18 cellular contexts compared by ENCODE assay signal in the genomic region with DNA sequence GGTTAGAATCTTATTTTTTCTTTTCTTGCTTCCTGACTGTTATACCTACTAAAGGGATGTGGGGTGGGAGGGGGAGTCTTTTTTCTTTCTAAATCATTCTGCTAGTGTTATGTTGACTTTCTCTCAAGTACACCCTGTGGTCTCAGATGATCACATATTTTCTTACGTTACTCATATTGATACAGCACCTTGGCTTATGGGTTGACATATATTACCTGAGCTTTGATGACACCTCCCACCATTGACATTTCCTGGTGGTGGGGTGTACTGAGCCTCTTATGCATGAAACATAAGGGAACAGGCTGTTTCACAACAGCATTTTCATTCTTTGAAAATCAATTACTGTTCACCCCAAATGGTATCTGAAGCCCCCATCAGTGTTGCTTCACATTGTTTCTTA.
A peak's percentile ranks its signal among the peaks of the same experiment; 100 is the strongest.
DNase-seq lines count a peak whose midpoint lies in the region; ATAC-seq lines count a peak whose summit lies in the region.
"Had no signal": no experiment of that assay in that cellular context is flagged by ENCODE, and none has a peak within 500 bp of the region (broad histone marks: within the 10 kb centered on the region; RNA-seq: fewer than 3 reads in every experiment).

No MANE protein-coding gene starts in this region.

- no peak overlapping the region for H3K4me3 Mint-ChIP-seq in activated CD8-positive, alpha-beta memory T cell treated with anti-CD3 and anti-CD28 coated beads, Interleukin-2, amount 10 ng/mL, durations not matched to agents 7 days and 5 days
- peak overlapping the region in 1 of 2 donors; percentile 15 for H3K4me3 Mint-ChIP-seq in activated T-cell treated with anti-CD3 and anti-CD28 coated beads, Interleukin-2, amount 50 U/mL, for 72 hours
- H3K4me3 Mint-ChIP-seq in stimulated activated naive CD8-positive, alpha-beta T cell treated with anti-CD3 and anti-CD28 coated beads, Interleukin-15, Interleukin-2, amounts not matched to agents 100 ng/mL and 50 ng/mL, for 24 hours, result no peak overlapping the region
- H3K4me3 Mint-ChIP-seq: CD4-positive, alpha-beta memory T cell had no signal

- H3K27ac Mint-ChIP-seq in activated CD8-positive, alpha-beta memory T cell treated with anti-CD3 and anti-CD28 coated beads, Interleukin-2, amount 10 ng/mL, durations not matched to agents 7 days and 5 days, result no peak overlapping the region
- peak overlapping the region; percentile 63 for H3K27ac Mint-ChIP-seq in activated T-cell treated with anti-CD3 and anti-CD28 coated beads, Interleukin-2, amount 50 U/mL, for 72 hours
- H3K27ac Mint-ChIP-seq in stimulated activated naive CD8-positive, alpha-beta T cell treated with anti-CD3 and anti-CD28 coated beads, Interleukin-15, Interleukin-2, amounts not matched to agents 100 ng/mL and 50 ng/mL, for 24 hours, result peak overlapping the region; percentile 86
- H3K27ac Mint-ChIP-seq: CD4-positive, alpha-beta memory T cell had no signal

- H3K9me3 Mint-ChIP-seq in activated CD8-positive, alpha-beta memory T cell treated with anti-CD3 and anti-CD28 coated beads, Interleukin-2, amount 10 ng/mL, durations not matched to agents 7 days and 5 days (ENCODE audit: low read depth), result no peaks in the 10 kb centered on the region
- no peaks in the 10 kb centered on the region for H3K9me3 Mint-ChIP-seq in activated T-cell treated with anti-CD3 and anti-CD28 coated beads, Interleukin-2, amount 50 U/mL, for 72 hours
- no peaks in the 10 kb centered on the region for H3K9me3 Mint-ChIP-seq in stimulated activated naive CD8-positive, alpha-beta T cell treated with anti-CD3 and anti-CD28 coated beads, Interleukin-15, Interleukin-2, amounts not matched to agents 100 ng/mL and 50 ng/mL, for 24 hours

- CTCF ChIA-PET in activated CD8-positive, alpha-beta memory T cell treated with anti-CD3 and anti-CD28 coated beads, Interleukin-2, amount 10 ng/mL, durations not matched to agents 7 days and 5 days (lab: Charles Lee), result interaction anchor here (0.6 kb wide), 1 partner anchor 159 kb away, joined by 4 read pairs; no protein-coding TSS in a partner anchor

- no peaks in the 10 kb centered on the region for H3K36me3 Mint-ChIP-seq in activated CD8-positive, alpha-beta memory T cell treated with anti-CD3 and anti-CD28 coated beads, Interleukin-2, amount 10 ng/mL, durations not matched to agents 7 days and 5 days
- peaks cover 0 to 2% of the 10 kb centered on the region in 2 donors for H3K36me3 Mint-ChIP-seq in activated T-cell treated with anti-CD3 and anti-CD28 coated beads, Interleukin-2, amount 50 U/mL, for 72 hours (ENCODE audit: insufficient read depth in 2 of 2)
- H3K36me3 Mint-ChIP-seq in stimulated activated naive CD8-positive, alpha-beta T cell treated with anti-CD3 and anti-CD28 coated beads, Interleukin-15, Interleukin-2, amounts not matched to agents 100 ng/mL and 50 ng/mL, for 24 hours (ENCODE audit: low read depth), result no peaks in the 10 kb centered on the region

- DNase-seq in activated CD8-positive, alpha-beta memory T cell treated with anti-CD3 and anti-CD28 coated beads, Interleukin-2, amount 10 ng/mL, durations not matched to agents 7 days and 5 days, result no peak
- DNase-seq in activated CD8-positive, alpha-beta memory T cell treated with anti-CD3 and anti-CD28 coated beads for 24 hours, result no peak
- DNase-seq in stimulated activated CD4-positive, alpha-beta T cell treated with anti-CD3 and anti-CD28 coated beads, Interleukin-15, amount 100 ng/mL, for 48 hours (ENCODE audit: low read depth in 2 of 2), result peak; percentile 10 to 18
- no peak for DNase-seq in stimulated activated CD4-positive, alpha-beta T cell treated with anti-CD3 and anti-CD28 coated beads, Interleukin-2, amount 100 ng/mL, for 48 hours
- DNase-seq in activated T-cell treated with anti-CD3 and anti-CD28 coated beads, Interleukin-2, amount 50 U/mL, for 72 hours, result peak; percentile 29 to 46
- DNase-seq: CD4-positive, alpha-beta memory T cell; GF-D8; GOT3; IMR-90; NCI-H1436; NCI-H1930; NCI-H226; NCI-H524; NCI-H82; OCI-M1 had no signal

- peak; percentile 64 for ATAC-seq in activated CD8-positive, alpha-beta memory T cell treated with anti-CD3 and anti-CD28 coated beads, Interleukin-2, amount 10 ng/mL, durations not matched to agents 7 days and 5 days
- ATAC-seq in activated T-cell treated with anti-CD3 and anti-CD28 coated beads, Interleukin-2, amount 50 U/mL, for 72 hours (replicated peaks in 1 of 2), result peak; percentile 99 to 100
- ATAC-seq in HG03280 (IDR thresholded peaks at IDR 0.05; ENCODE audit: unreplicated experiment), result no peak
- ATAC-seq: HCT116 had no signal

- H3K4me1 Mint-ChIP-seq in activated CD8-positive, alpha-beta memory T cell treated with anti-CD3 and anti-CD28 coated beads, Interleukin-2, amount 10 ng/mL, durations not matched to agents 7 days and 5 days, result peaks cover 19% of the 10 kb centered on the region
- peaks cover 24% of the 10 kb centered on the region for H3K4me1 Mint-ChIP-seq in activated T-cell treated with anti-CD3 and anti-CD28 coated beads, Interleukin-2, amount 50 U/mL, for 72 hours (ENCODE audit: low read depth)
- peaks cover 56% of the 10 kb centered on the region for H3K4me1 Mint-ChIP-seq in stimulated activated naive CD8-positive, alpha-beta T cell treated with anti-CD3 and anti-CD28 coated beads, Interleukin-15, Interleukin-2, amounts not matched to agents 100 ng/mL and 50 ng/mL, for 24 hours (ENCODE audit: low read depth)

- H3K27me3 Mint-ChIP-seq in activated CD8-positive, alpha-beta memory T cell treated with anti-CD3 and anti-CD28 coated beads, Interleukin-2, amount 10 ng/mL, durations not matched to agents 7 days and 5 days, result peaks cover 2% of the 10 kb centered on the region
- H3K27me3 Mint-ChIP-seq in activated T-cell treated with anti-CD3 and anti-CD28 coated beads, Interleukin-2, amount 50 U/mL, for 72 hours (ENCODE audit: low read depth), result no peaks in the 10 kb centered on the region
- H3K27me3 Mint-ChIP-seq in stimulated activated naive CD8-positive, alpha-beta T cell treated with anti-CD3 and anti-CD28 coated beads, Interleukin-15, Interleukin-2, amounts not matched to agents 100 ng/mL and 50 ng/mL, for 24 hours, result no peaks in the 10 kb centered on the region
- H3K27me3 Mint-ChIP-seq: CD4-positive, alpha-beta memory T cell had no signal

Comparison
In these comparisons a context has a peak if more than half of its experiments do, and no peak if none do; other contexts are left out.
1. DNase-seq: peak in stimulated activated CD4-positive, alpha-beta T cell treated with anti-CD3 and anti-CD28 coated beads, Interleukin-15, amount 100 ng/mL, for 48 hours (2 of 2) and activated T-cell treated with anti-CD3 and anti-CD28 coated beads, Interleukin-2, amount 50 U/mL, for 72 hours (2 of 2); none in activated CD8-positive, alpha-beta memory T cell treated with anti-CD3 and anti-CD28 coated beads, Interleukin-2, amount 10 ng/mL, durations not matched to agents 7 days and 5 days (single experiment), activated CD8-positive, alpha-beta memory T cell treated with anti-CD3 and anti-CD28 coated beads for 24 hours (single experiment) and stimulated activated CD4-positive, alpha-beta T cell treated with anti-CD3 and anti-CD28 coated beads, Interleukin-2, amount 100 ng/mL, for 48 hours (0 of 2).